ENCODE assay signal across 20 cellular contexts in genomic region chr9:21901538-21901937, GRCh38.
DNase-seq lines count a peak whose midpoint lies in the region; ATAC-seq and TF ChIP-seq lines count a peak whose summit lies in the region.
"Had no signal": no experiment of that assay in that cellular context is flagged by ENCODE, and none has a peak within 500 bp of the region (broad histone marks: within the 10 kb centered on the region; RNA-seq: fewer than 3 reads in every experiment).

No MANE protein-coding gene starts in this region.

- no peak for TF ChIP-seq RAD21 in SK-N-SH (IDR thresholded peaks at IDR 0.05; ENCODE audit: low read length)

- H3K79me2 ChIP-seq in SK-N-SH (ENCODE audit: insufficient read depth) = no peaks in the 10 kb centered on the region

- peak; percentile 21 for ATAC-seq in HG03159 (IDR thresholded peaks at IDR 0.05; ENCODE audit: unreplicated experiment)
- ATAC-seq in stimulated activated naive B cell treated with anti-CD40 and anti-IgM and Interleukin-4, amounts not matched to agents 10 μg/mL and 1 μg/mL and 100 μg/mL, for 72 hours (replicated peaks) = peak; percentile 31 to 33

- H3K9ac ChIP-seq in SK-N-SH (no peak overlapping the region), colonic mucosa (ENCODE audit: low read depth in 2 of 2, low read length in 2 of 2) (no peak overlapping the region)

- H3K4me3 ChIP-seq in SK-N-SH (ENCODE audit: low read depth in 2 of 2, low read length in 1 of 2) (no peak overlapping the region), colonic mucosa (no peak overlapping the region)
- H3K4me3 ChIP-seq: SK-N-MC had no signal

- CTCF ChIA-PET in SK-N-SH (lab: Yijun Ruan, JAX) = interaction anchor here (0.9 kb wide), 1 partner anchor 41 kb away, joined by 3 read pairs; no protein-coding TSS in a partner anchor

- H3K9me3 Mint-ChIP-seq in T-helper 1 cell treated with Interleukin-12 subunit alpha and Interleukin-12 subunit beta and Interleukin-4 antibody, amounts not matched to agents 30 μg/mL and 1 μg/mL, for 36 hours = peaks cover 25% of the 10 kb centered on the region
- H3K9me3 Mint-ChIP-seq in stimulated activated naive B cell treated with anti-CD40 and anti-IgM and Interleukin-4, amounts not matched to agents 10 μg/mL and 1 μg/mL and 100 μg/mL, for 72 hours = peaks cover 25 to 43% of the 10 kb centered on the region in 2 donors

- DNase-seq in T-helper 1 cell (no peak), MV-4-11 (lab: John Stamatoyannopoulos, UW) (peak; percentile 61), SK-N-SH (no peak), colonic mucosa (no peak)
- no peak for DNase-seq in stimulated activated naive B cell treated with anti-CD40 and anti-IgM and Interleukin-4, amounts not matched to agents 10 μg/mL and 1 μg/mL and 100 μg/mL, for 72 hours
- DNase-seq in activated T-cell treated with anti-CD3 and anti-CD28 coated beads, Interleukin-2, amount 50 U/mL, for 48 hours = no peak
- DNase-seq: 8988T, Caco-2, HCEC 1CT, NCI-H1048, NCI-H146, NCI-H2081 treated with DMSO at 0.1 percent for 48 hours, NCI-H2227 treated with DMSO at 0.1 percent for 48 hours, NCI-H524 treated with DMSO at 0.1 percent for 48 hours, T-helper 2 cell had no signal

- intact Hi-C loops in colonic mucosa (cut with DNase I) = no loop called here

- H3K4me1 Mint-ChIP-seq in T-helper 1 cell treated with Interleukin-12 subunit alpha and Interleukin-12 subunit beta and Interleukin-4 antibody, amounts not matched to agents 30 μg/mL and 1 μg/mL, for 36 hours (ENCODE audit: low read depth) = peaks cover 12% of the 10 kb centered on the region
- peaks cover 6 to 16% of the 10 kb centered on the region in 2 donors for H3K4me1 Mint-ChIP-seq in stimulated activated naive B cell treated with anti-CD40 and anti-IgM and Interleukin-4, amounts not matched to agents 10 μg/mL and 1 μg/mL and 100 μg/mL, for 72 hours
- H3K4me1 Mint-ChIP-seq: IgD-negative memory B cell had no signal

- H3K36me3 ChIP-seq in SK-N-SH (replicated peaks in 1 of 2; ENCODE audit: control insufficient read depth in 1 of 2, insufficient read depth in 2 of 2, low read length in 1 of 2) (no peaks in the 10 kb centered on the region), colonic mucosa (no peaks in the 10 kb centered on the region)

- H3K36me3 Mint-ChIP-seq in T-helper 1 cell treated with Interleukin-12 subunit alpha and Interleukin-12 subunit beta and Interleukin-4 antibody, amounts not matched to agents 30 μg/mL and 1 μg/mL, for 36 hours (ENCODE audit: low read depth) = peaks cover 8% of the 10 kb centered on the region
- peaks cover 31 to 63% of the 10 kb centered on the region in 2 donors for H3K36me3 Mint-ChIP-seq in stimulated activated naive B cell treated with anti-CD40 and anti-IgM and Interleukin-4, amounts not matched to agents 10 μg/mL and 1 μg/mL and 100 μg/mL, for 72 hours

- H3K4me1 ChIP-seq in SK-N-SH (ENCODE audit: control insufficient read depth in 1 of 2, insufficient read depth in 2 of 2, low read depth in 1 of 2, low read length in 1 of 2) (no peaks in the 10 kb centered on the region), colonic mucosa (no peaks in the 10 kb centered on the region)
- H3K4me1 ChIP-seq: Caco-2 had no signal

- H3F3A ChIP-seq in SK-N-SH (replicated peaks; ENCODE audit: insufficient read depth) = no peaks in the 10 kb centered on the region

- H3K27ac ChIP-seq in SK-N-SH (ENCODE audit: low read depth in 2 of 2, low read length in 1 of 2) (no peak overlapping the region), colonic mucosa (no peak overlapping the region)
- H3K27ac ChIP-seq: C4-2B, SK-N-MC had no signal

- H2AFZ ChIP-seq in SK-N-SH (ENCODE audit: low read depth) = no peak overlapping the region

- no peak overlapping the region for H3K4me2 ChIP-seq in SK-N-SH

- no peaks in the 10 kb centered on the region for H3K9me2 ChIP-seq in SK-N-SH

- H4K20me1 ChIP-seq in SK-N-SH (ENCODE audit: insufficient read depth) = no peaks in the 10 kb centered on the region

- no peak overlapping the region for H3K4me3 Mint-ChIP-seq in T-helper 1 cell treated with Interleukin-12 subunit alpha and Interleukin-12 subunit beta and Interleukin-4 antibody, amounts not matched to agents 30 μg/mL and 1 μg/mL, for 36 hours
- H3K4me3 Mint-ChIP-seq in stimulated activated naive B cell treated with anti-CD40 and anti-IgM and Interleukin-4, amounts not matched to agents 10 μg/mL and 1 μg/mL and 100 μg/mL, for 72 hours = no peak overlapping the region
- H3K4me3 Mint-ChIP-seq: IgD-negative memory B cell had no signal

- TF ChIP-seq EP300 in SK-N-SH (IDR thresholded peaks at IDR 0.05; ENCODE audit: borderline replicate concordance in 1 of 2, low read depth in 1 of 2, low read length in 1 of 2) = no peak

- WGBS in SK-N-SH (ENCODE audit: low lambda C conversion rate) = 89% methylated on average over 1 of the region's 1 CpG

- POLR2A ChIA-PET in SK-N-SH (lab: Yijun Ruan, JAX) = no interaction called here

- TF ChIP-seq CTCF in SK-N-SH (IDR thresholded peaks at IDR 0.05) = no peak
- TF ChIP-seq CTCF in colonic mucosa (IDR thresholded peaks at IDR 0.05) = no peak

- H3K9me3 ChIP-seq in SK-N-SH = peaks cover 10% of the 10 kb centered on the region; the same call in 1 of the 2 replicates
- no peaks in the 10 kb centered on the region for H3K9me3 ChIP-seq in colonic mucosa
- H3K9me3 ChIP-seq: Caco-2 had no signal

- peak overlapping the region; percentile 46 for H3K27ac Mint-ChIP-seq in T-helper 1 cell treated with Interleukin-12 subunit alpha and Interleukin-12 subunit beta and Interleukin-4 antibody, amounts not matched to agents 30 μg/mL and 1 μg/mL, for 36 hours
- no peak overlapping the region for H3K27ac Mint-ChIP-seq in stimulated activated naive B cell treated with anti-CD40 and anti-IgM and Interleukin-4, amounts not matched to agents 10 μg/mL and 1 μg/mL and 100 μg/mL, for 72 hours
- H3K27ac Mint-ChIP-seq: IgD-negative memory B cell had no signal

- H3K27me3 Mint-ChIP-seq in T-helper 1 cell treated with Interleukin-12 subunit alpha and Interleukin-12 subunit beta and Interleukin-4 antibody, amounts not matched to agents 30 μg/mL and 1 μg/mL, for 36 hours (ENCODE audit: low read depth) = no peaks in the 10 kb centered on the region
- no peaks in the 10 kb centered on the region for H3K27me3 Mint-ChIP-seq in stimulated activated naive B cell treated with anti-CD40 and anti-IgM and Interleukin-4, amounts not matched to agents 10 μg/mL and 1 μg/mL and 100 μg/mL, for 72 hours
- H3K27me3 Mint-ChIP-seq: IgD-negative memory B cell had no signal

- H3K27me3 ChIP-seq in SK-N-SH (ENCODE audit: insufficient read depth) (no peaks in the 10 kb centered on the region), colonic mucosa (no peaks in the 10 kb centered on the region)

TF ChIP-seq in SK-N-SH, 30 proteins besides CTCF, POLR2A, EP300 and RAD21:
- TF ChIP-seq PBX3 (IDR thresholded peaks at IDR 0.05) (no peak), EZH2phosphoT487 (IDR thresholded peaks at IDR 0.05; ENCODE audit: borderline replicate concordance, low read depth) (no peak), RFX5 (IDR thresholded peaks at IDR 0.05; ENCODE audit: low read length) (no peak), POLR2AphosphoS5 (IDR thresholded peaks at IDR 0.05; ENCODE audit: low read depth, low read length) (no peak), SIN3A (IDR thresholded peaks at IDR 0.05; ENCODE audit: borderline replicate concordance, low read depth, low read length) (no peak), TCF12 (IDR thresholded peaks at IDR 0.05) (no peak), ZBTB33 (IDR thresholded peaks at IDR 0.05; ENCODE audit: borderline replicate concordance, low read depth) (no peak), FOXM1 (IDR thresholded peaks at IDR 0.05; ENCODE audit: low read depth) (no peak), FOXJ3 (CRISPR knock-in tag; IDR thresholded peaks at IDR 0.05) (no peak), ELF1 (IDR thresholded peaks at IDR 0.05) (no peak), RCOR1 (IDR thresholded peaks at IDR 0.05; ENCODE audit: low read length) (no peak), IRF3 (IDR thresholded peaks at IDR 0.05; ENCODE audit: low read depth, low read length) (no peak), FOSL2 (IDR thresholded peaks at IDR 0.05; ENCODE audit: borderline replicate concordance, low read depth) (no peak), TEAD4 (IDR thresholded peaks at IDR 0.05; ENCODE audit: borderline replicate concordance, insufficient read depth) (no peak), TAF1 (IDR thresholded peaks at IDR 0.05; ENCODE audit: borderline replicate concordance, low read depth, low read length) (no peak)
